In genomic region chr6:82067021-82067420, GRCh38 we compare ENCODE assay signal across 11 cellular contexts.
DNase-seq lines count a peak whose midpoint lies in the region; ATAC-seq lines count a peak whose summit lies in the region.
"Had no signal": no experiment of that assay in that cellular context is flagged by ENCODE, and none has a peak within 500 bp of the region (broad histone marks: within the 10 kb centered on the region; RNA-seq: fewer than 3 reads in every experiment).

No MANE protein-coding gene starts in this region.

- H3K27me3 Mint-ChIP-seq in activated CD4-positive, alpha-beta memory T cell treated with anti-CD3 and anti-CD28 coated beads for 36 hours = no peaks in the 10 kb centered on the region

- H3K4me3 Mint-ChIP-seq in activated CD4-positive, alpha-beta memory T cell treated with anti-CD3 and anti-CD28 coated beads for 36 hours = no peak overlapping the region
- H3K4me3 Mint-ChIP-seq: natural killer cell had no signal

- H3K36me3 Mint-ChIP-seq in activated CD4-positive, alpha-beta memory T cell treated with anti-CD3 and anti-CD28 coated beads for 36 hours = no peaks in the 10 kb centered on the region
- H3K36me3 Mint-ChIP-seq: natural killer cell had no signal

- H3K9me3 Mint-ChIP-seq in activated CD4-positive, alpha-beta memory T cell treated with anti-CD3 and anti-CD28 coated beads for 36 hours = no peaks in the 10 kb centered on the region
- H3K9me3 Mint-ChIP-seq: natural killer cell had no signal

- intact Hi-C loops in activated CD4-positive, alpha-beta memory T cell treated with anti-CD3 and anti-CD28 coated beads for 36 hours (cut with micrococcal nuclease) = no loop called here

- no peak overlapping the region for H3K27ac Mint-ChIP-seq in activated CD4-positive, alpha-beta memory T cell treated with anti-CD3 and anti-CD28 coated beads for 36 hours
- H3K27ac Mint-ChIP-seq: natural killer cell had no signal

- DNase-seq in Ammon's horn (ENCODE audit: low spot score) = peak; percentile 56
- peak; percentile 87 for DNase-seq in OCI-M1 (lab: John Stamatoyannopoulos, UW)
- no peak for DNase-seq in activated CD4-positive, alpha-beta memory T cell treated with anti-CD3 and anti-CD28 coated beads for 36 hours
- no peak for DNase-seq in NCI-H1417 (lab: John Stamatoyannopoulos, UW)
- no peak for DNase-seq in HT-29 (ENCODE audit: low spot score)
- no peak for DNase-seq in NCI-H1694 (lab: John Stamatoyannopoulos, UW)
- DNase-seq: activated T-cell treated with anti-CD3 and anti-CD28 coated beads for 4 hours, natural killer cell, Peyer's patch had no signal

- no peaks in the 10 kb centered on the region for H3K4me1 Mint-ChIP-seq in activated CD4-positive, alpha-beta memory T cell treated with anti-CD3 and anti-CD28 coated beads for 36 hours (ENCODE audit: low read depth)
- H3K4me1 Mint-ChIP-seq: natural killer cell had no signal

- CTCF ChIA-PET in activated CD4-positive, alpha-beta memory T cell treated with anti-CD3 and anti-CD28 coated beads for 36 hours (lab: Charles Lee) = no interaction called here

- ATAC-seq in GM19397 (IDR thresholded peaks at IDR 0.05; ENCODE audit: unreplicated experiment) = peak; percentile 99
- ATAC-seq in HG03045 (IDR thresholded peaks at IDR 0.05; ENCODE audit: unreplicated experiment) = peak; percentile 99
- ATAC-seq: natural killer cell had no signal

- POLR2A ChIA-PET in activated CD4-positive, alpha-beta memory T cell treated with anti-CD3 and anti-CD28 coated beads for 36 hours (lab: Charles Lee) = no interaction called here

Comparison
In these comparisons a context has a peak if more than half of its experiments do, and no peak if none do; other contexts are left out.
1. DNase-seq: peak in Ammon's horn (single experiment) and OCI-M1 (single experiment); none in activated CD4-positive, alpha-beta memory T cell treated with anti-CD3 and anti-CD28 coated beads for 36 hours (single experiment), NCI-H1417 (0 of 3), HT-29 (single experiment) and NCI-H1694 (single experiment).